Comparison of ENCODE assay signal across 12 cellular contexts in the genomic region with DNA sequence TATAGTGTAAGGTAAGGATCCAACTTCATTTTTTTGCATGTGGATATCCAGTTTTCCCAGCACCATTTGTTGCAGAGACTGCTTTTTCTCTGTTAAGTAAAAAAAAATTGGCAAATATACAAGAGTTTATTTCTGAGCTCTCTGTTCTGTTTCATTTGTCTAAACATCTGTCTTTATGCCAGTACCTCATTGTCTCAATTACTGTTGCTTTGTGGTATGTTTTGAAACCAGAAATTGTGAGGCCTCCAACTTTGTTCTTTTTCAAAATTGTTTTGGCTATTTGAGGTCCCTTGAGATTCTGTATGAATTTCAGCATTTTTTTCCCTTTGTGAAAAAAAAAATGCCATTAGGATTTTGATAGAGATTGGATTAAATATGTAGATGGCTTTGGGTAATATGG.
DNase-seq lines count a peak whose midpoint lies in the region; TF ChIP-seq lines count a peak whose summit lies in the region.
"Had no signal": no experiment of that assay in that cellular context is flagged by ENCODE, and none has a peak within 500 bp of the region (broad histone marks: within the 10 kb centered on the region; RNA-seq: fewer than 3 reads in every experiment).

No MANE protein-coding gene starts in this region.

- no peak overlapping the region for H3K9ac ChIP-seq in KMS-11
- H3K9ac ChIP-seq: GM23248 had no signal

- H3K4me2 ChIP-seq in KMS-11 = peak overlapping the region; percentile 50

- no peaks in the 10 kb centered on the region for H3K9me3 Mint-ChIP-seq in progenitor cell of endocrine pancreas (ENCODE audit: low read depth)
- H3K9me3 Mint-ChIP-seq: CD4-positive, alpha-beta T cell had no signal

- no peak overlapping the region for H3K27ac Mint-ChIP-seq in progenitor cell of endocrine pancreas
- H3K27ac Mint-ChIP-seq: CD4-positive, alpha-beta T cell had no signal

- H3K27ac ChIP-seq in KMS-11 = peak overlapping the region; percentile 68
- H3K27ac ChIP-seq: C4-2B, GM23248 had no signal

- DNase-seq in cardiac fibroblast (ENCODE audit: low read depth in 2 of 2) (peak; percentile 1 to 11), fibroblast of mammary gland (ENCODE audit: low read depth) (peak; percentile 18), myocyte (ENCODE audit: low read depth) (peak; percentile 51), progenitor cell of endocrine pancreas (ENCODE audit: low spot score, unreplicated experiment) (no peak), AML-193 (lab: John Stamatoyannopoulos, UW) (no peak), UCSD-AML1 (lab: John Stamatoyannopoulos, UW; ENCODE audit: unreplicated experiment) (no peak)
- DNase-seq: Caco-2; CD4-positive, alpha-beta T cell; GM23248 had no signal

- peaks cover 26% of the 10 kb centered on the region for H3K27me3 Mint-ChIP-seq in progenitor cell of endocrine pancreas

- no peaks in the 10 kb centered on the region for H4K20me1 ChIP-seq in KMS-11 (ENCODE audit: insufficient read depth)

- no peaks in the 10 kb centered on the region for H3K4me1 Mint-ChIP-seq in progenitor cell of endocrine pancreas (ENCODE audit: low read depth)

- H3K36me3 Mint-ChIP-seq in progenitor cell of endocrine pancreas (ENCODE audit: insufficient read depth) = no peaks in the 10 kb centered on the region

- no peak overlapping the region for H3K4me3 Mint-ChIP-seq in progenitor cell of endocrine pancreas (ENCODE audit: low read depth)
- H3K4me3 Mint-ChIP-seq: CD4-positive, alpha-beta T cell had no signal

- no peaks in the 10 kb centered on the region for H3K36me3 ChIP-seq in KMS-11 (ENCODE audit: insufficient read depth)
- H3K36me3 ChIP-seq: HAP-1 had no signal

- H3K4me3 ChIP-seq in KMS-11 (IDR thresholded peaks at IDR 0.05; ENCODE audit: insufficient read depth, low read depth, low read length) (no peak overlapping the region), cardiac fibroblast (replicated peaks in 1 of 2; ENCODE audit: low read depth in 2 of 2, low read length in 2 of 2) (no peak overlapping the region), fibroblast of mammary gland (ENCODE audit: control insufficient read depth, low read depth, low read length) (no peak overlapping the region)
- H3K4me3 ChIP-seq: GM23248, HAP-1 had no signal

- no peaks in the 10 kb centered on the region for H3K79me2 ChIP-seq in KMS-11 (ENCODE audit: insufficient read depth, low read depth)

- TF ChIP-seq CTCF in KMS-11 (conservative IDR thresholded peaks at IDR 0.05; ENCODE audit: low read depth, low read length) (no peak), cardiac fibroblast (IDR thresholded peaks at IDR 0.05; ENCODE audit: low read depth, low read length) (no peak), fibroblast of mammary gland (conservative IDR thresholded peaks at IDR 0.05; ENCODE audit: control insufficient read depth, insufficient read depth, low read depth, low read length) (no peak), progenitor cell of endocrine pancreas (IDR thresholded peaks at IDR 0.05; ENCODE audit: unreplicated experiment) (no peak)

- peaks cover 51% of the 10 kb centered on the region for H3K4me1 ChIP-seq in KMS-11 (ENCODE audit: low read depth, poor library complexity, severe bottlenecking)
- H3K4me1 ChIP-seq: Caco-2, HAP-1 had no signal

- no peak overlapping the region for H2AFZ ChIP-seq in KMS-11 (ENCODE audit: low read depth)
- H2AFZ ChIP-seq: GM23248 had no signal

- H3K27me3 ChIP-seq in KMS-11 (ENCODE audit: insufficient read depth, low read depth) = no peaks in the 10 kb centered on the region

Comparison
In these comparisons a context has a peak if more than half of its experiments do, and no peak if none do; other contexts are left out.
1. DNase-seq: peak in cardiac fibroblast (2 of 2), fibroblast of mammary gland (single experiment) and myocyte (single experiment); none in progenitor cell of endocrine pancreas (single experiment), AML-193 (0 of 2) and UCSD-AML1 (single experiment).